ENCODE assay signal across 8 cellular contexts in genomic region chr7:23598321-23598720, GRCh38.
DNase-seq lines count a peak whose midpoint lies in the region; ATAC-seq and TF ChIP-seq lines count a peak whose summit lies in the region.

No MANE protein-coding gene starts in this region.

- H3K27me3 ChIP-seq in effector memory CD4-positive, alpha-beta T cell (replicated peaks; ENCODE audit: control insufficient read depth, insufficient read depth, low read length, poor library complexity, severe bottlenecking): no peaks in the 10 kb centered on the region
- H3K27me3 ChIP-seq in neutrophil: no peaks in the 10 kb centered on the region

- DNase-seq in DMS79 (lab: John Stamatoyannopoulos, UW) (peak; percentile 56), NCI-H2107 treated with DMSO at 0.1 percent for 48 hours (lab: John Stamatoyannopoulos, UW; ENCODE audit: unreplicated experiment) (peak; percentile 29), foreskin melanocyte (no peak), midbrain (lab: John Stamatoyannopoulos, UW) (no peak), glomerular visceral epithelial cell (ENCODE audit: extremely low spot score) (no peak)
- no peak for DNase-seq in effector memory CD4-positive, alpha-beta T cell

- H3K9me3 ChIP-seq in effector memory CD4-positive, alpha-beta T cell (ENCODE audit: control insufficient read depth, low read length): no peaks in the 10 kb centered on the region
- H3K9me3 ChIP-seq in neutrophil: no peaks in the 10 kb centered on the region

- H3K36me3 ChIP-seq in effector memory CD4-positive, alpha-beta T cell (ENCODE audit: control insufficient read depth, insufficient read depth, low read length): no peaks in the 10 kb centered on the region
- H3K36me3 ChIP-seq in neutrophil: no peaks in the 10 kb centered on the region

- H3K27ac ChIP-seq in effector memory CD4-positive, alpha-beta T cell (ENCODE audit: insufficient read depth, low read length, poor library complexity, severe bottlenecking): no peak overlapping the region
- peak overlapping the region; percentile 93 for H3K27ac ChIP-seq in neutrophil

- ATAC-seq in GM21381 (IDR thresholded peaks at IDR 0.05; ENCODE audit: unreplicated experiment): no peak

- peak overlapping the region; percentile 90 for H3K4me3 ChIP-seq in effector memory CD4-positive, alpha-beta T cell (ENCODE audit: insufficient read depth, low read depth, low read length, poor library complexity, severe bottlenecking)
- peak overlapping the region; percentile 85 to 86 for H3K4me3 ChIP-seq in neutrophil (ENCODE audit: low read depth in 1 of 2, low read length in 1 of 2)

- TF ChIP-seq CTCF in neutrophil (IDR thresholded peaks at IDR 0.05): no peak

- peaks cover 8% of the 10 kb centered on the region for H3K4me1 ChIP-seq in effector memory CD4-positive, alpha-beta T cell (ENCODE audit: control insufficient read depth, insufficient read depth, low read length, poor library complexity, severe bottlenecking)
- peaks cover 79 to 83% of the 10 kb centered on the region in 2 experiments for H3K4me1 ChIP-seq in neutrophil (ENCODE audit: control insufficient read depth in 1 of 2, insufficient read depth in 1 of 2, low read depth in 1 of 2, low read length in 1 of 2)

Comparison
In these comparisons a context has a peak if more than half of its experiments do, and no peak if none do; other contexts are left out.
1. DNase-seq: peak in DMS79 (single experiment) and NCI-H2107 treated with DMSO at 0.1 percent for 48 hours (single experiment); none in effector memory CD4-positive, alpha-beta T cell (0 of 3), foreskin melanocyte (single experiment), midbrain (single experiment) and glomerular visceral epithelial cell (single experiment).